Comparison of ENCODE assay signal across 12 cellular contexts in genomic region chr15:59169337-59169736, GRCh38. TPM values are rescaled to one million over a fixed set of nuclear protein-coding genes. Genes with fewer than 3 reads are reported as not detected.
DNase-seq lines count a peak whose midpoint lies in the region; ATAC-seq, FAIRE-seq and TF ChIP-seq lines count a peak whose summit lies in the region.
"Had no signal": no experiment of that assay in that cellular context is flagged by ENCODE, and none has a peak within 500 bp of the region (broad histone marks: within the 10 kb centered on the region; RNA-seq: fewer than 3 reads in every experiment).

No MANE protein-coding gene starts in this region.

- TF ChIP-seq EP300 in gastroesophageal sphincter (IDR thresholded peaks at IDR 0.05), result no peak

- no peaks in the 10 kb centered on the region for H3K27me3 ChIP-seq in gastroesophageal sphincter

- H3K27me3 Mint-ChIP-seq in activated naive CD8-positive, alpha-beta T cell treated with anti-CD3 and anti-CD28 coated beads for 36 hours, result no peaks in the 10 kb centered on the region
- H3K27me3 Mint-ChIP-seq in stimulated activated naive CD8-positive, alpha-beta T cell treated with anti-CD3 and anti-CD28 coated beads, Interleukin-15, Interleukin-2, amounts not matched to agents 100 ng/mL and 50 ng/mL, for 24 hours, result no peaks in the 10 kb centered on the region
- H3K27me3 Mint-ChIP-seq: activated naive CD8-positive, alpha-beta T cell had no signal

- H3K4me1 ChIP-seq in gastroesophageal sphincter, result peaks cover 0 to 25% (median 2%) of the 10 kb centered on the region in 3 donors

- no peaks in the 10 kb centered on the region for H3K9me3 ChIP-seq in gastroesophageal sphincter

- peak overlapping the region; percentile 65 for H3K27ac Mint-ChIP-seq in activated naive CD8-positive, alpha-beta T cell treated with anti-CD3 and anti-CD28 coated beads for 36 hours
- peak overlapping the region; percentile 82 for H3K27ac Mint-ChIP-seq in stimulated activated naive CD8-positive, alpha-beta T cell treated with anti-CD3 and anti-CD28 coated beads, Interleukin-15, Interleukin-2, amounts not matched to agents 100 ng/mL and 50 ng/mL, for 24 hours
- H3K27ac Mint-ChIP-seq: activated naive CD8-positive, alpha-beta T cell had no signal

- H3K27ac ChIP-seq in gastroesophageal sphincter, result peak overlapping the region in 2 of 4 donors; percentile 53 to 62
- H3K27ac ChIP-seq: 22Rv1 had no signal

- peaks cover 9% of the 10 kb centered on the region for H3K4me1 Mint-ChIP-seq in activated naive CD8-positive, alpha-beta T cell treated with anti-CD3 and anti-CD28 coated beads for 36 hours
- peaks cover 20% of the 10 kb centered on the region for H3K4me1 Mint-ChIP-seq in stimulated activated naive CD8-positive, alpha-beta T cell treated with anti-CD3 and anti-CD28 coated beads, Interleukin-15, Interleukin-2, amounts not matched to agents 100 ng/mL and 50 ng/mL, for 24 hours (ENCODE audit: low read depth)

- no peak for FAIRE-seq in GM19239 (lab: Jason Lieb, UNC)

- no peak for TF ChIP-seq CTCF in gastroesophageal sphincter (IDR thresholded peaks at IDR 0.05)

- 45 to 65% methylated on average over 2 to 3 of the region's 3 CpGs for WGBS in gastroesophageal sphincter (ENCODE audit: low coverage in 1 of 2), 2 donors

- H3K36me3 ChIP-seq in gastroesophageal sphincter, result peaks cover 0 to 53% of the 10 kb centered on the region in 2 donors

- peaks cover 2% of the 10 kb centered on the region for H3K36me3 Mint-ChIP-seq in activated naive CD8-positive, alpha-beta T cell treated with anti-CD3 and anti-CD28 coated beads for 36 hours
- H3K36me3 Mint-ChIP-seq in stimulated activated naive CD8-positive, alpha-beta T cell treated with anti-CD3 and anti-CD28 coated beads, Interleukin-15, Interleukin-2, amounts not matched to agents 100 ng/mL and 50 ng/mL, for 24 hours (ENCODE audit: low read depth), result peaks cover 11% of the 10 kb centered on the region
- H3K36me3 Mint-ChIP-seq: activated naive CD8-positive, alpha-beta T cell had no signal

- TF ChIP-seq POLR2A in gastroesophageal sphincter (IDR thresholded peaks at IDR 0.05), result no peak

- no peak overlapping the region for H3K4me3 ChIP-seq in gastroesophageal sphincter

- no peaks in the 10 kb centered on the region for H3K9me3 Mint-ChIP-seq in activated naive CD8-positive, alpha-beta T cell treated with anti-CD3 and anti-CD28 coated beads for 36 hours
- no peaks in the 10 kb centered on the region for H3K9me3 Mint-ChIP-seq in stimulated activated naive CD8-positive, alpha-beta T cell treated with anti-CD3 and anti-CD28 coated beads, Interleukin-15, Interleukin-2, amounts not matched to agents 100 ng/mL and 50 ng/mL, for 24 hours
- H3K9me3 Mint-ChIP-seq: nephron had no signal

- ATAC-seq in gastroesophageal sphincter, result peak; percentile 75

- H3K4me3 Mint-ChIP-seq in activated naive CD8-positive, alpha-beta T cell treated with anti-CD3 and anti-CD28 coated beads for 36 hours, result no peak overlapping the region
- no peak overlapping the region for H3K4me3 Mint-ChIP-seq in stimulated activated naive CD8-positive, alpha-beta T cell treated with anti-CD3 and anti-CD28 coated beads, Interleukin-15, Interleukin-2, amounts not matched to agents 100 ng/mL and 50 ng/mL, for 24 hours
- H3K4me3 Mint-ChIP-seq: activated naive CD8-positive, alpha-beta T cell; nephron had no signal

- DNase-seq in DMS53 (lab: John Stamatoyannopoulos, UW) (peak; percentile 18), DMS53 treated with DMSO at 0.1 percent for 48 hours (lab: John Stamatoyannopoulos, UW; ENCODE audit: unreplicated experiment) (no peak), GM19239 (ENCODE audit: insufficient read length, low spot score) (no peak), islet precursor cell (no peak)
- DNase-seq in activated naive CD8-positive, alpha-beta T cell treated with anti-CD3 and anti-CD28 coated beads for 36 hours, result no peak
- DNase-seq in stimulated activated CD4-positive, alpha-beta T cell treated with anti-CD3 and anti-CD28 coated beads, Interleukin-15, amount 100 ng/mL, for 24 hours, result no peak
- DNase-seq: stimulated activated naive CD4-positive, alpha-beta T cell treated with Interleukin-2 at 50 U/mL for 16 hours had no signal

RNA-seq across cellular contexts. Expression of gene LDHAL6B, which starts 37.3 kb away (rescaled TPM):
- not detected for total RNA-seq in activated naive CD8-positive, alpha-beta T cell treated with anti-CD3 and anti-CD28 coated beads for 36 hours
- under 1 TPM in 1 of 4 donors, not detected in 3; 0.54 TPM for total RNA-seq in gastroesophageal sphincter
